ENCODE assay signal across 9 cellular contexts in the genomic region with DNA sequence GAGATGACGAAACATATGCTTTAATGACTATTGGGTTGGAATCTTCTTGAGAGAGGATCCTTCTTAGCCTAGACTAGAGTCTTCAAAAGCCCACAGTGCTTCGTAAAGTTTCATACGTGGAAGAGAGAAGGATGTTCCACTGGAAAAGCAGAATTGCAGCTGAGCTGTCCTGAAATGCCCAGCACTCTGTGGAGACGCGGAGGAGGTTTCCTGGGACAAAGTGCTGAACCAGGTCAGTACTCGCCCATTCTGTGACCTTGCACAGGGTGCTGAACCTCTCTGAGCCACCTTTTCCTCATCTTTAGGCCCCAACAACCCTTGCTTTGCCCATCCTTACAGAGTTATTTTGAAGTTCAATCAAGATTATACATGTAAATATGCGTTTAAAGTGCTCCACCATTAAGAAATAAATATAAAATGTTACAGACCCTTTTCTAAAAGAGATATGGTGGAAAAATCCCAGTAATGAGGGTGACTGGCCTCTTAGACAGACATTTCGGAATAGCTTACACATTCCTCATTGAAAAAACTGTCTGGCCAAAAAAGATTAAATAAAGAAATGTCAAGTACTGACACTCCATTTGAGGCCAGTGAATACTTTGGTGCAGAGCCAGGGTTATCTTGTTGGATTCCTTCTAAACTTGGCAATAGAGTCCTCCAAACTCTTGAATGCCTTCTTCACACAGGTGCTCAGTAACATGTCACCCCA. TPM values are rescaled to one million over a fixed set of nuclear protein-coding genes. Genes with fewer than 3 reads are reported as not detected.
DNase-seq lines count a peak whose midpoint lies in the region; ATAC-seq and TF ChIP-seq lines count a peak whose summit lies in the region.
"Had no signal": no experiment of that assay in that cellular context is flagged by ENCODE, and none has a peak within 500 bp of the region (broad histone marks: within the 10 kb centered on the region; RNA-seq: fewer than 3 reads in every experiment).

No MANE protein-coding gene starts in this region.

- H3K9me3 ChIP-seq in ectodermal cell (ENCODE audit: control insufficient read depth, low read length) (no peaks in the 10 kb centered on the region), upper lobe of left lung (no peaks in the 10 kb centered on the region), T-helper 17 cell (ENCODE audit: control insufficient read depth, low read length, poor library complexity, severe bottlenecking) (no peaks in the 10 kb centered on the region)

- H3K4me3 ChIP-seq in ectodermal cell (ENCODE audit: insufficient read depth, low read depth, low read length) (no peak overlapping the region), upper lobe of left lung (no peak overlapping the region)

- peaks cover 72% of the 10 kb centered on the region for H3K4me1 Mint-ChIP-seq in nephron progenitor cell
- peaks cover 16% of the 10 kb centered on the region for H3K4me1 Mint-ChIP-seq in T-helper 17 cell

- no peaks in the 10 kb centered on the region for H3K36me3 ChIP-seq in ectodermal cell (ENCODE audit: control insufficient read depth, insufficient read depth, low read length)
- no peaks in the 10 kb centered on the region for H3K36me3 ChIP-seq in upper lobe of left lung

- peak overlapping the region; percentile 62 for H3K4me3 Mint-ChIP-seq in nephron progenitor cell
- H3K4me3 Mint-ChIP-seq in T-helper 17 cell: no peak overlapping the region

- peak overlapping the region; percentile 98 for H3K27ac Mint-ChIP-seq in nephron progenitor cell
- H3K27ac Mint-ChIP-seq in T-helper 17 cell: no peak overlapping the region

- no peaks in the 10 kb centered on the region for H3K9me3 Mint-ChIP-seq in nephron progenitor cell

- peak in 1 of 2 donors; percentile 2 for ATAC-seq in upper lobe of left lung (ENCODE audit: low FRiP score in 2 of 2)
- no peak for ATAC-seq in T-helper 17 cell
- no peak for ATAC-seq in GM19467 (IDR thresholded peaks at IDR 0.05; ENCODE audit: unreplicated experiment)

- H3K27me3 Mint-ChIP-seq in nephron progenitor cell (ENCODE audit: low read depth, poor library complexity): peaks cover 6% of the 10 kb centered on the region
- no peaks in the 10 kb centered on the region for H3K27me3 Mint-ChIP-seq in T-helper 17 cell

- H3K36me3 Mint-ChIP-seq in nephron progenitor cell (ENCODE audit: low read depth) (no peaks in the 10 kb centered on the region), T-helper 17 cell (ENCODE audit: low read depth) (no peaks in the 10 kb centered on the region)

- TF ChIP-seq POLR2A in upper lobe of left lung (IDR thresholded peaks at IDR 0.05): no peak

- 93 to 97% methylated on average over 7 to 8 of the region's 8 CpGs for WGBS in ectodermal cell, 2 experiments
- WGBS in upper lobe of left lung, 2 donors: 74 to 84% methylated on average over 8 of the region's 8 CpGs

- H3K27me3 ChIP-seq in ectodermal cell (ENCODE audit: control insufficient read depth, insufficient read depth, low read length, poor library complexity, severe bottlenecking) (no peaks in the 10 kb centered on the region), upper lobe of left lung (no peaks in the 10 kb centered on the region)

- peak; percentile 17 for DNase-seq in activated CD8-positive, alpha-beta memory T cell treated with anti-CD3 and anti-CD28 coated beads for 24 hours
- no peak for DNase-seq in activated CD8-positive, alpha-beta memory T cell treated with anti-CD3 and anti-CD28 coated beads, Interleukin-2, amount 50 U/mL, for 4 hours
- DNase-seq in nephron progenitor cell (no peak), upper lobe of left lung (no peak), T-helper 17 cell (no peak), NCI-H345 treated with DMSO at 0.1 percent for 48 hours (lab: John Stamatoyannopoulos, UW; ENCODE audit: unreplicated experiment) (no peak)
- DNase-seq: SW 1271 had no signal

- H3K27ac ChIP-seq in ectodermal cell (ENCODE audit: insufficient read depth, low read depth, low read length, poor library complexity, severe bottlenecking) (peak overlapping the region; percentile 81), upper lobe of left lung (peak overlapping the region; percentile 44 to 75 (median 50))

- TF ChIP-seq CTCF in nephron progenitor cell (IDR thresholded peaks at IDR 0.05) (no peak), upper lobe of left lung (IDR thresholded peaks at IDR 0.05) (no peak)

- H3K4me1 ChIP-seq in ectodermal cell (ENCODE audit: control insufficient read depth, insufficient read depth, low read length) (peaks cover 34% of the 10 kb centered on the region), upper lobe of left lung (peaks cover 10 to 22% (median 16%) of the 10 kb centered on the region in 4 donors)

- TF ChIP-seq EP300 in upper lobe of left lung (IDR thresholded peaks at IDR 0.05): no peak

RNA-seq across cellular contexts. Expression of gene MAGEF1, which starts 4.2 kb away (rescaled TPM):
- 74.2 TPM for polyA plus RNA-seq in ectodermal cell (2013, experiment 1 of 4)
- 71.1 TPM for polyA plus RNA-seq in ectodermal cell (2013, experiment 2 of 4)
- 52.9 TPM for polyA plus RNA-seq in ectodermal cell (2013, experiment 3 of 4)
- 62.1 TPM for polyA plus RNA-seq in ectodermal cell (2013, experiment 4 of 4)
- total RNA-seq in upper lobe of left lung: 10 to 100 TPM; 13.6 to 52.4 (median 35.7) TPM
- total RNA-seq in T-helper 17 cell: 1 to 10 TPM; 4.5 to 6.4 TPM
